ENCODE assay signal across 7 cellular contexts in the genomic region with DNA sequence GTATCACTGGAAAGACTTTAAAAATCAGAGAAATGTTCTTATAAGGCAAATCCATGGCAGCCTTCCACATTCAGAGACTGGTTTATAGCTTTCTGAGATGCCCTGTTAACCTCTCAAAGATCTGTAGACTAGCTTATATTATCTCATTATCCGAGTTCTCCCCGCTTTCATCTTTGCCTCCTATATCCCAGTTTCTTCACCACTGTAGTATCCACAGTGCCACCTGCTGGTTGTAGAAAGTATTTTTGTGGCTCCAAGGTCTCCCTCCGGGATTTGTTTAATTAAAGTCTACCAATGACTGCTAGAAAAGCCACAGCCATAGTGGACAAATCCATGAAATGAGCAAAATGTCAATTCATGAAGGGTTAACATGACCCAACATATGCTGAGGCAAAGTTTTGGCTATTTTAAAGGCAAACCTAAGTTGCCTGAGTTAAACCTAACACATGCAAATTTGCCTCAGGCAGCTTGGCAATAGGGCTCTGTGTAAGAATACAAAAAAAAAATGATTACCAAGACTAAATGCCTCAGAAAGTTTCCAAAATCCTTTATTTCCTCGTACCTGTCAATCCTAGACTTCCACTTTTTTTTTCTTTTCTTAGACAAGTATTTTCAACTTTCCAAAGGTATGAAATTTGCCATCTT.
DNase-seq lines count a peak whose midpoint lies in the region; ATAC-seq and TF ChIP-seq lines count a peak whose summit lies in the region.

No MANE protein-coding gene starts in this region.

- CTCF ChIA-PET in IMR-90 (lab: Yijun Ruan, JAX) (interaction anchor here (0.6 to 1.8 kb wide), 14 partner anchors 9 to 742 kb away, joined by 3 to 7 read pairs (median 4); partner anchors contain the start of gene BMP4), OCI-LY7 (lab: Charles Lee; ENCODE audit: unreplicated experiment) (no interaction called here)

- H3K9me3 ChIP-seq in IMR-90 (ENCODE audit: control insufficient read depth, insufficient read depth, low read length) (no peaks in the 10 kb centered on the region), OCI-LY7 (ENCODE audit: low read length) (no peaks in the 10 kb centered on the region), right atrium auricular region (no peaks in the 10 kb centered on the region)

- no peak overlapping the region for H4K8ac ChIP-seq in IMR-90 (ENCODE audit: low read depth in 2 of 2, low read length in 2 of 2)

- H3K79me2 ChIP-seq in OCI-LY7 (ENCODE audit: insufficient read depth, low read depth, low read length) = no peaks in the 10 kb centered on the region

- no peaks in the 10 kb centered on the region for H3K79me1 ChIP-seq in IMR-90 (ENCODE audit: low read depth in 1 of 2, low read length in 2 of 2)

- no peak overlapping the region for H2BK20ac ChIP-seq in IMR-90 (ENCODE audit: low read depth, low read length)

- no peak overlapping the region; the same call in 1 of the 2 replicates for H3K4me2 ChIP-seq in IMR-90 (ENCODE audit: low read depth, low read length)
- no peak overlapping the region for H3K4me2 ChIP-seq in OCI-LY7 (ENCODE audit: low read length)

- H2AK9ac ChIP-seq in IMR-90 (replicated peaks; ENCODE audit: low read depth, low read length, poor library complexity) = no peak overlapping the region

- no peak overlapping the region for H2AK5ac ChIP-seq in IMR-90 (ENCODE audit: low read depth, low read length)

- DNase-seq in G401 (ENCODE audit: low spot score) (peak; percentile 81), IMR-90 (peak; percentile 73), OCI-LY7 (ENCODE audit: low spot score) (peak; percentile 65), amniotic epithelial cell (ENCODE audit: low read depth) (peak; percentile 66), right atrium auricular region (ENCODE audit: low spot score) (peak; percentile 67), retinal pigment epithelial cell (ENCODE audit: low read depth) (peak; percentile 81)

- no peak overlapping the region for H3K18ac ChIP-seq in IMR-90 (ENCODE audit: low read depth, low read length)

- no peak overlapping the region for H3K56ac ChIP-seq in IMR-90 (ENCODE audit: extremely low read depth, insufficient read depth, low read length)

- TF ChIP-seq POLR2A in IMR-90 (IDR thresholded peaks at IDR 0.05; ENCODE audit: low read depth, low read length) = no peak

- peaks cover 9% of the 10 kb centered on the region; the same call in 1 of the 2 replicates for H3K4me1 ChIP-seq in IMR-90 (ENCODE audit: control insufficient read depth, insufficient read depth, low read length)
- H3K4me1 ChIP-seq in OCI-LY7 (ENCODE audit: insufficient read depth, low read length, poor library complexity, severe bottlenecking) = no peaks in the 10 kb centered on the region
- peaks cover 0 to 15% of the 10 kb centered on the region in 2 donors for H3K4me1 ChIP-seq in right atrium auricular region

- no peak overlapping the region for H2BK120ac ChIP-seq in IMR-90 (ENCODE audit: low read depth, low read length)

- no peaks in the 10 kb centered on the region for H3K9me2 ChIP-seq in OCI-LY7 (ENCODE audit: insufficient read depth, low read length)

- in situ Hi-C loops in G401 (cut with HindIII; ENCODE audit: low sequenced_read_pairs) = loop anchor here (25.0 kb wide), 1 partner anchor 162 kb away; no protein-coding TSS in a partner anchor
- in situ Hi-C loops in IMR-90 (cut with MboI; ENCODE audit: low sequenced_read_pairs) = loop anchor here (10.0 kb wide), 1 partner anchor 641 kb away; no protein-coding TSS in a partner anchor

- peak; percentile 84 for TF ChIP-seq CTCF in IMR-90 (conservative IDR thresholded peaks at IDR 0.05; ENCODE audit: low read depth, low read length)
- TF ChIP-seq CTCF in OCI-LY7 (conservative IDR thresholded peaks at IDR 0.05; ENCODE audit: low read length) = peak; percentile 95
- TF ChIP-seq CTCF in right atrium auricular region (IDR thresholded peaks at IDR 0.05) = peak; percentile 85 to 94
- peak; percentile 78 for TF ChIP-seq CTCF in retinal pigment epithelial cell (conservative IDR thresholded peaks at IDR 0.05; ENCODE audit: low read depth, low read length)

- no peak overlapping the region for H2BK5ac ChIP-seq in IMR-90 (ENCODE audit: low read depth, low read length, poor library complexity, severe bottlenecking)

- H3K27me3 ChIP-seq in IMR-90 (ENCODE audit: control insufficient read depth, insufficient read depth, low read length) = peaks cover 8% of the 10 kb centered on the region
- H3K27me3 ChIP-seq in right atrium auricular region = no peaks in the 10 kb centered on the region

- BruUV-seq in IMR-90 (replicated peaks; lab: Mats Ljungman, UMichigan) (no TSS peak), OCI-LY7 (replicated peaks; lab: Mats Ljungman, UMichigan) (no TSS peak)

- dilution Hi-C loops in IMR-90 (cut with HindIII; ENCODE audit: low sequenced_read_pairs, unreplicated experiment) = no loop called here

- no peaks in the 10 kb centered on the region; the same call in 1 of the 2 replicates for H3K9me1 ChIP-seq in IMR-90 (ENCODE audit: insufficient read depth, low read length)

- H4K5ac ChIP-seq in IMR-90 (ENCODE audit: low read depth, low read length) = no peak overlapping the region

- no peak overlapping the region for H3K14ac ChIP-seq in IMR-90 (replicated peaks; ENCODE audit: low read depth, low read length)

- H3K4me3 ChIP-seq in IMR-90 (ENCODE audit: insufficient read depth, low read depth, low read length) = no peak overlapping the region
- no peak overlapping the region for H3K4me3 ChIP-seq in OCI-LY7 (ENCODE audit: low read depth, low read length, poor library complexity, severe bottlenecking)
- H3K4me3 ChIP-seq in right atrium auricular region = no peak overlapping the region
- no peak overlapping the region for H3K4me3 ChIP-seq in retinal pigment epithelial cell (ENCODE audit: low read length)

- H3K27ac ChIP-seq in IMR-90 (ENCODE audit: insufficient read depth, low read length) (no peak overlapping the region), OCI-LY7 (ENCODE audit: low read depth, low read length, poor library complexity, severe bottlenecking) (no peak overlapping the region), right atrium auricular region (no peak overlapping the region)

- no peak overlapping the region for H3K4ac ChIP-seq in IMR-90 (ENCODE audit: low read depth, low read length)

- H3K23ac ChIP-seq in IMR-90 (ENCODE audit: low read depth, low read length) = no peak overlapping the region

- no peak overlapping the region for H4K91ac ChIP-seq in IMR-90 (ENCODE audit: insufficient read depth, low read depth, low read length)

- peak; percentile 83 for ATAC-seq in IMR-90 (ENCODE audit: low read depth)
- no peak for ATAC-seq in GM19463 (IDR thresholded peaks at IDR 0.05; ENCODE audit: unreplicated experiment)

- intact Hi-C loops in IMR-90 (cut with micrococcal nuclease) (loop anchor here (1.0 to 10.0 kb wide), 7 partner anchors 90 to 743 kb away; partner anchors contain the start of gene BMP4), OCI-LY7 (cut with micrococcal nuclease; ENCODE audit: unreplicated experiment) (loop anchor here (1.0 to 2.0 kb wide), 2 partner anchors 636 to 743 kb away; no protein-coding TSS in a partner anchor)

- no peak overlapping the region for H2BK15ac ChIP-seq in IMR-90 (ENCODE audit: low read depth, low read length)

- POLR2A ChIA-PET in IMR-90 (lab: Charles Lee; ENCODE audit: unreplicated experiment) = interaction anchor here (1.2 to 1.4 kb wide), 2 partner anchors 218 to 222 kb away, joined by 4 read pairs; partner anchors contain the start of gene BMP4
- POLR2A ChIA-PET in OCI-LY7 (lab: Charles Lee) = interaction anchor here (0.9 to 1.1 kb wide), 2 partner anchors 12 to 20 kb away, joined by 3 read pairs; no protein-coding TSS in a partner anchor

- H3K36me3 ChIP-seq in IMR-90 (ENCODE audit: control insufficient read depth, insufficient read depth, low read length) (no peaks in the 10 kb centered on the region), OCI-LY7 (ENCODE audit: insufficient read depth, low read length) (no peaks in the 10 kb centered on the region), right atrium auricular region (no peaks in the 10 kb centered on the region)

- no peak overlapping the region for H2AFZ ChIP-seq in IMR-90 (replicated peaks; ENCODE audit: low read length, poor library complexity)
- no peak overlapping the region for H2AFZ ChIP-seq in OCI-LY7 (ENCODE audit: low read length)

- WGBS in IMR-90 (ENCODE audit: extremely low coverage in 2 of 2, insufficient read length in 1 of 2), 2 experiments = no CpG with 5 or more reads among the region's 4 CpGs

- TF ChIP-seq RAD21 in IMR-90 (IDR thresholded peaks at IDR 0.05; ENCODE audit: low read length) = peak; percentile 81

- H4K20me1 ChIP-seq in IMR-90 (ENCODE audit: insufficient read depth, low read length) = no peaks in the 10 kb centered on the region
- H4K20me1 ChIP-seq in OCI-LY7 (ENCODE audit: insufficient read depth, low read length) = no peaks in the 10 kb centered on the region

- no peak overlapping the region for H3K9ac ChIP-seq in IMR-90 (ENCODE audit: low read depth, low read length)

TF ChIP-seq in IMR-90, 13 proteins besides CTCF, POLR2A, EP300 and RAD21:
- TF ChIP-seq SMC3 (IDR thresholded peaks at IDR 0.05; ENCODE audit: low read depth, low read length) (peak; percentile 89), BHLHE40 (IDR thresholded peaks at IDR 0.05; ENCODE audit: low read depth, low read length) (no peak), MAFK (IDR thresholded peaks at IDR 0.05; ENCODE audit: low read depth, low read length) (no peak)
